In the genomic region with DNA sequence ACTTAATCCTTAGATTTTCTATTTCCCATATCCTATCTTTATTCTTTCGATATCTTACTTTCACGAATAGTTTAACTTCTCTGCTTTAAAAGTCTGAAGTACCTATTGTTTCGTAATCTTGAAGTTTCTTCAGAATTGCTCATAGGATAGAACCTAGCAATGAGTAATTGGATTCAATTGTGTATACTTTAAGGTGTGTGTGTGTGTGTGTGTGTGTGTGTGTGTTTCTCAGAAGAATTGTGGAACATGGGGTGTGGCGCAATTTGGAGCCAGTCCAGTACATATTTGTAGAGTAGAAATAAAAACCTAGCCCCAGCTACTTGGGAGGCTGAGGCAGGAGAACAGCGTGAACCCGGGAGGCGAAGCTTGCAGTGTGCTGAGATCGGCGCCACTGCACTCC, we compare ENCODE assay signal across 17 cellular contexts.
"Had no signal": no experiment of that assay in that cellular context is flagged by ENCODE, and none has a peak within 500 bp of the region (broad histone marks: within the 10 kb centered on the region; RNA-seq: fewer than 3 reads in every experiment).

No MANE protein-coding gene starts in this region.

- ATAC-seq: activated CD8-positive, alpha-beta T cell treated with anti-CD3 and anti-CD28 coated beads, Interleukin-2, amount 10 ng/mL, durations not matched to agents 7 days and 5 days; activated naive CD4-positive, alpha-beta T cell treated with anti-CD3 and anti-CD28 coated beads, Interleukin-2, amount 50 U/mL, for 72 hours; activated T-cell treated with anti-CD3 and anti-CD28 coated beads, Interleukin-2, amount 50 U/mL, for 72 hours had no signal

- H3K4me3 ChIP-seq: coronary artery, neural progenitor cell, sigmoid colon, uterus had no signal

- H3K4me1 ChIP-seq: neural progenitor cell, sigmoid colon, uterus had no signal

- H3K9me3 ChIP-seq: uterus had no signal

- H3K27ac ChIP-seq: coronary artery, neural progenitor cell, sigmoid colon, uterus, WERI-Rb-1 had no signal

- H3K36me3 ChIP-seq: neural progenitor cell, sigmoid colon, uterus, WERI-Rb-1 had no signal

- DNase-seq: activated CD4-positive, alpha-beta T cell treated with anti-CD3 and anti-CD28 coated beads for 4 hours; activated CD8-positive, alpha-beta memory T cell treated with anti-CD3 and anti-CD28 coated beads, Interleukin-2, amount 50 U/mL, for 48 hours; activated CD8-positive, alpha-beta T cell treated with anti-CD3 and anti-CD28 coated beads, Interleukin-2, amount 10 ng/mL, durations not matched to agents 7 days and 5 days; activated gamma-delta T cell; activated T-cell treated with anti-CD3 and anti-CD28 coated beads, Interleukin-2, amount 50 U/mL, for 72 hours; caudate nucleus; effector CD4-positive, alpha-beta T cell; head of caudate nucleus; kidney glomerular epithelial cell; sigmoid colon; stimulated activated CD4-positive, alpha-beta T cell treated with anti-CD3 and anti-CD28 coated beads, Interleukin-1b, Interleukin-23, amount 100 ng/mL, for 48 hours; T-helper 1 cell; uterus; WERI-Rb-1 had no signal

- H3K27me3 ChIP-seq: neural progenitor cell, sigmoid colon, uterus had no signal
